In the genomic region with DNA sequence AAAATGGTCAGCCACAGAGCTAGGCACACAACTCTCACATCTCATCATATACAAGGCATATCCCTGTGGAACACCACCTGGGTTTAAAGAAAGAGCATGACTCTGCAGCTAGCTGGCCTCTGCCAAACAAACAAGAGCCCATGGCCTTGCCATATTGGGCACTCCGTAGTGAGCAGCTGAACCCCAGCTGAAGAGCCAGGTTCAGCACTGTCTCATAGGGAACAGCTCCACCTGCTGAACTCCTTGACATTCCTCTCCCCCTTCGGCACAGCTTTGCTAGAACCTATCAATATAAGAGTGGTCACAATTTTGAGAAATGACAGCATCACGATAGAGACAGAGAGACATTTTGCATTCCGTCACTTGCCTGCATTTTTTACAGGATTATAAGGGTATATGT, we compare ENCODE assay signal across 19 cellular contexts. TPM values are rescaled to one million over a fixed set of nuclear protein-coding genes. Genes with fewer than 3 reads are reported as not detected.
DNase-seq lines count a peak whose midpoint lies in the region; ATAC-seq and TF ChIP-seq lines count a peak whose summit lies in the region.
"Had no signal": no experiment of that assay in that cellular context is flagged by ENCODE, and none has a peak within 500 bp of the region (broad histone marks: within the 10 kb centered on the region; RNA-seq: fewer than 3 reads in every experiment).

No MANE protein-coding gene starts in this region.

- H3K9me3 ChIP-seq in PC-3 (ENCODE audit: low read length) (no peaks in the 10 kb centered on the region), neural progenitor cell (ENCODE audit: low read depth) (no peaks in the 10 kb centered on the region), prostate gland (no peaks in the 10 kb centered on the region), esophagus squamous epithelium (peaks cover 0 to 4% (median 0%) of the 10 kb centered on the region in 3 donors)
- H3K9me3 ChIP-seq: BLaER1, transverse colon had no signal

- ATAC-seq in GM23338 (peak; percentile 93), PC-3 (no peak), GM18870 (IDR thresholded peaks at IDR 0.05; ENCODE audit: unreplicated experiment) (no peak)

- H2AFZ ChIP-seq in GM23338, result no peak overlapping the region
- no peak overlapping the region for H2AFZ ChIP-seq in PC-3 (ENCODE audit: low read length)
- no peak overlapping the region for H2AFZ ChIP-seq in neural progenitor cell (replicated peaks)
- H2AFZ ChIP-seq: PC-9 had no signal

- DNase-seq in GM23338 (ENCODE audit: low spot score) (peak; percentile 66), PC-3 (peak; percentile 3), endothelial cell (ENCODE audit: low spot score) (peak; percentile 44), neural progenitor cell (ENCODE audit: low spot score) (peak; percentile 61), prostate gland (ENCODE audit: low spot score) (no peak), esophagus squamous epithelium (lab: John Stamatoyannopoulos, UW) (no peak)
- DNase-seq: activated naive CD4-positive, alpha-beta T cell treated with anti-CD3 and anti-CD28 coated beads, Interleukin-2, amount 50 U/mL, for 16 hours; DMS53; NCI-H1694 treated with DMSO at 0.1 percent for 48 hours; NCI-H446 treated with DMSO at 0.1 percent for 48 hours; PC-9; sigmoid colon; stimulated activated CD4-positive, alpha-beta T cell treated with anti-CD3 and anti-CD28 coated beads, Interleukin-4, amount 100 ng/mL, for 4 hours; transverse colon had no signal

- BruUV-seq in PC-3 (replicated peaks; lab: Mats Ljungman, UMichigan), result no TSS peak

- H4K20me1 ChIP-seq in GM23338 (replicated peaks; ENCODE audit: insufficient read depth) (peaks cover 3% of the 10 kb centered on the region; the same call in 1 of the 2 replicates), PC-3 (ENCODE audit: low read length) (no peaks in the 10 kb centered on the region), neural progenitor cell (ENCODE audit: low read depth) (peaks cover 6% of the 10 kb centered on the region)
- H4K20me1 ChIP-seq: BLaER1 had no signal

- H3K9me3 Mint-ChIP-seq in GM23338 (no peaks in the 10 kb centered on the region), endothelial cell (ENCODE audit: unreplicated experiment) (no peaks in the 10 kb centered on the region), neural progenitor cell (no peaks in the 10 kb centered on the region)

- no peak overlapping the region for H3K27ac Mint-ChIP-seq in GM23338
- H3K27ac Mint-ChIP-seq in endothelial cell (ENCODE audit: unreplicated experiment), result no peak overlapping the region
- H3K27ac Mint-ChIP-seq in neural progenitor cell, result no peak overlapping the region

- intact Hi-C loops in PC-3 (cut with micrococcal nuclease) (no loop called here), prostate gland (cut with DNase I) (no loop called here), esophagus squamous epithelium (cut with DNase I) (no loop called here)

- H3K9me2 ChIP-seq in GM23338 (ENCODE audit: insufficient read depth) (no peaks in the 10 kb centered on the region), PC-3 (replicated peaks; ENCODE audit: low read length) (no peaks in the 10 kb centered on the region)

- H3K27ac ChIP-seq in GM23338 (ENCODE audit: low read depth) (no peak overlapping the region), PC-3 (ENCODE audit: low read length) (no peak overlapping the region), neural progenitor cell (no peak overlapping the region), prostate gland (no peak overlapping the region), esophagus squamous epithelium (no peak overlapping the region)
- H3K27ac ChIP-seq: BLaER1, PC-9, sigmoid colon, transverse colon had no signal

- H3K27me3 Mint-ChIP-seq in GM23338 (ENCODE audit: insufficient read depth, low read depth, poor library complexity) (peaks cover 5% of the 10 kb centered on the region), endothelial cell (ENCODE audit: unreplicated experiment) (no peaks in the 10 kb centered on the region), neural progenitor cell (ENCODE audit: insufficient read depth, low read depth) (no peaks in the 10 kb centered on the region)

- H3K4me2 ChIP-seq in GM23338, result no peak overlapping the region
- H3K4me2 ChIP-seq in PC-3 (ENCODE audit: low read length), result no peak overlapping the region
- no peak overlapping the region for H3K4me2 ChIP-seq in neural progenitor cell
- H3K4me2 ChIP-seq: BLaER1, PC-9 had no signal

- CTCF ChIA-PET in PC-3 (lab: Charles Lee), result no interaction called here

- H3F3A ChIP-seq in GM23338 (replicated peaks; ENCODE audit: low read depth), result no peaks in the 10 kb centered on the region
- no peaks in the 10 kb centered on the region for H3F3A ChIP-seq in PC-3 (ENCODE audit: low read length, unreplicated experiment)
- H3F3A ChIP-seq in neural progenitor cell (ENCODE audit: low read depth), result no peaks in the 10 kb centered on the region

- WGBS in prostate gland, result 40% methylated on average over 4 of the region's 4 CpGs
- WGBS in esophagus squamous epithelium, 2 donors, result 39 to 41% methylated on average over 4 of the region's 4 CpGs

- TF ChIP-seq POLR2A in prostate gland (IDR thresholded peaks at IDR 0.05) (no peak), esophagus squamous epithelium (IDR thresholded peaks at IDR 0.05) (no peak)

- H3K4me1 Mint-ChIP-seq in GM23338 (peaks cover 10% of the 10 kb centered on the region), endothelial cell (ENCODE audit: unreplicated experiment) (no peaks in the 10 kb centered on the region), neural progenitor cell (peaks cover 9% of the 10 kb centered on the region)

- H3K36me3 ChIP-seq in GM23338 (ENCODE audit: insufficient read depth) (no peaks in the 10 kb centered on the region), PC-3 (ENCODE audit: low read depth, low read length) (no peaks in the 10 kb centered on the region), neural progenitor cell (no peaks in the 10 kb centered on the region), prostate gland (no peaks in the 10 kb centered on the region), esophagus squamous epithelium (no peaks in the 10 kb centered on the region)
- H3K36me3 ChIP-seq: BLaER1, sigmoid colon, transverse colon had no signal

- H3K4me3 Mint-ChIP-seq in GM23338 (no peak overlapping the region), endothelial cell (ENCODE audit: unreplicated experiment) (no peak overlapping the region), neural progenitor cell (no peak overlapping the region)

- H3K4me3 ChIP-seq in GM23338 (no peak overlapping the region), PC-3 (ENCODE audit: low read length) (no peak overlapping the region), neural progenitor cell (no peak overlapping the region), prostate gland (no peak overlapping the region), esophagus squamous epithelium (no peak overlapping the region)
- H3K4me3 ChIP-seq: BLaER1, lung, PC-9, sigmoid colon, transverse colon had no signal

- POLR2A ChIA-PET in PC-3 (lab: Charles Lee; ENCODE audit: unreplicated experiment), result no interaction called here

- H3K27me3 ChIP-seq in GM23338 (ENCODE audit: insufficient read depth) (no peaks in the 10 kb centered on the region), PC-3 (ENCODE audit: low read length) (peaks cover 20% of the 10 kb centered on the region), neural progenitor cell (no peaks in the 10 kb centered on the region), prostate gland (replicated peaks; ENCODE audit: insufficient read depth) (no peaks in the 10 kb centered on the region), esophagus squamous epithelium (no peaks in the 10 kb centered on the region)
- H3K27me3 ChIP-seq: BLaER1, sigmoid colon, transverse colon had no signal

- H3K79me2 ChIP-seq in GM23338 (replicated peaks; ENCODE audit: insufficient read depth) (no peaks in the 10 kb centered on the region), PC-3 (ENCODE audit: low read length) (no peaks in the 10 kb centered on the region), neural progenitor cell (ENCODE audit: low read depth) (no peaks in the 10 kb centered on the region)

- no peak overlapping the region for H3K9ac ChIP-seq in PC-3 (ENCODE audit: low read length)
- H3K9ac ChIP-seq in neural progenitor cell, result no peak overlapping the region
- H3K9ac ChIP-seq: BLaER1 had no signal

- H3K36me3 Mint-ChIP-seq in GM23338 (ENCODE audit: low read depth) (no peaks in the 10 kb centered on the region), endothelial cell (ENCODE audit: low read depth, unreplicated experiment) (no peaks in the 10 kb centered on the region), neural progenitor cell (no peaks in the 10 kb centered on the region)

- TF ChIP-seq CTCF in GM23338 (conservative IDR thresholded peaks at IDR 0.05; ENCODE audit: low read depth in 2 of 2) (peak; percentile 19 to 66; a peak in 2 of 4 replicates), PC-3 (conservative IDR thresholded peaks at IDR 0.05; ENCODE audit: low read depth, low read length) (no peak), endothelial cell (IDR thresholded peaks at IDR 0.05; ENCODE audit: unreplicated experiment) (no peak), neural progenitor cell (IDR thresholded peaks at IDR 0.05) (peak; percentile 46), prostate gland (IDR thresholded peaks at IDR 0.05) (no peak), esophagus squamous epithelium (IDR thresholded peaks at IDR 0.05) (no peak)

- H3K4me1 ChIP-seq in GM23338 (ENCODE audit: insufficient read depth) (0 out of 2 replicates have a peak, but pooled peaks cover 4% of the 10 kb centered on the region), PC-3 (ENCODE audit: insufficient read depth, low read length) (no peaks in the 10 kb centered on the region), neural progenitor cell (no peaks in the 10 kb centered on the region), prostate gland (replicated peaks) (no peaks in the 10 kb centered on the region), esophagus squamous epithelium (no peaks in the 10 kb centered on the region)
- H3K4me1 ChIP-seq: transverse colon had no signal

TF ChIP-seq in GM23338, 12 proteins besides CTCF, POLR2A, EP300 and RAD21 (continues in another document):
- TF ChIP-seq CREB1 (CRISPR knock-in tag; IDR thresholded peaks at IDR 0.05; ENCODE audit: low read depth), result no peak

RNA-seq across cellular contexts. Expression of a gene that starts 20.0 kb away (rescaled TPM):
- 7.4 and 8.9 TPM in 2 replicates for total RNA-seq in GM23338 (2014; rRNA removed; shearing (Covaris generic))
- polyA plus RNA-seq in GM23338 (2016; fragmentation: Nextera tagmentation; extraction: Ambion mirVana), result 2.0 and 2.9 TPM in 2 replicates
- 0.11 TPM in 1 of 2 replicates, not detected in the other for total RNA-seq in PC-3 (2014; rRNA removed)
- 0.56 TPM for total RNA-seq in endothelial cell (ENCODE audit: unreplicated experiment)
- total RNA-seq in neural progenitor cell (ENCODE audit: low replicate concordance), result 11.1 and 15.2 TPM in 2 replicates
- total RNA-seq in prostate gland, result 10 to 100 TPM in 1 of 2 donors, under 1 TPM in 1; 0.23 to 14.4 TPM
- 1 to 10 TPM in 2 of 4 donors, under 1 TPM in 1, not detected in 1; 0.88 to 4.8 (median 1.4) TPM for total RNA-seq in esophagus squamous epithelium
- total RNA-seq: dermis microvascular lymphatic vessel endothelial cell; PC-9; T-helper 1 cell treated with Interleukin-12 subunit alpha and Interleukin-12 subunit beta and Interleukin-4 antibody, amounts not matched to agents 30 ng/mL and 1 ng/mL, for 36 hours had no signal

Comparison
In these comparisons a context has a peak if more than half of its experiments do, and no peak if none do; other contexts are left out.
1. DNase-seq: peak in GM23338 (single experiment), PC-3 (single experiment), endothelial cell (single experiment) and neural progenitor cell (single experiment); none in prostate gland (single experiment) and esophagus squamous epithelium (single experiment).
2. CTCF ChIP-seq: peak in GM23338 (2 of 2) and neural progenitor cell (single experiment); none in PC-3 (single experiment), endothelial cell (single experiment), prostate gland (0 of 4) and esophagus squamous epithelium (0 of 6).